In genomic region chr19:45333609-45334303, GRCh38 we compare ENCODE assay signal across 26 cellular contexts. TPM values are rescaled to one million over a fixed set of nuclear protein-coding genes. Genes with fewer than 3 reads are reported as not detected.
"Had no signal": no experiment of that assay in that cellular context is flagged by ENCODE, and none has a peak within 500 bp of the region (broad histone marks: within the 10 kb centered on the region; RNA-seq: fewer than 3 reads in every experiment).

No MANE protein-coding gene starts in this region.

- H3K27ac ChIP-seq: dorsolateral prefrontal cortex, heart left ventricle, neutrophil, right atrium auricular region, stomach, thoracic aorta, transverse colon had no signal

- ATAC-seq: esophagus mucosa, heart left ventricle, left colon, left ventricle myocardium superior had no signal

- H3K36me3 ChIP-seq: heart left ventricle, neutrophil, right atrium auricular region, stomach, thoracic aorta, transverse colon had no signal

- H3K27ac Mint-ChIP-seq: nephron had no signal

- DNase-seq: cortex of kidney; dorsolateral prefrontal cortex; effector CD8-positive, alpha-beta T cell; heart left ventricle; hippocampal formation; left colon; left ventricle myocardium superior; mesendoderm; naive B cell; posterior cingulate gyrus; small intestine; stimulated activated CD4-positive, alpha-beta T cell treated with anti-CD3 and anti-CD28 coated beads, Interleukin-12 subunit alpha, Interleukin-12 subunit beta, amount 100 ng/mL, for 4 hours; stimulated activated naive CD4-positive, alpha-beta T cell; stomach; substantia nigra; transverse colon had no signal

- H3K4me3 Mint-ChIP-seq: naive B cell, nephron had no signal

- H3K4me3 ChIP-seq: dorsolateral prefrontal cortex, heart left ventricle, right atrium auricular region, stomach, thoracic aorta, transverse colon had no signal

- H3K9me3 Mint-ChIP-seq: naive B cell, nephron had no signal

- H3K27me3 ChIP-seq: right atrium auricular region had no signal

- H3K9me3 ChIP-seq: heart left ventricle, neutrophil, right atrium auricular region, stomach, thoracic aorta, transverse colon had no signal

- H3K36me3 Mint-ChIP-seq: naive B cell had no signal

RNA-seq across cellular contexts. Expression of gene KLC3, which starts 6.8 kb away (rescaled TPM):
- total RNA-seq: glomerular endothelial cell, left colon, left ventricle myocardium superior, thoracic aorta, transverse colon had no signal
- polyA plus RNA-seq: small intestine had no signal

RNA-seq across cellular contexts. Expression of gene CKM, which starts 11.1 kb away (rescaled TPM):
- total RNA-seq: fibroblast of lung, frontal cortex, glomerular endothelial cell, kidney epithelial cell, pulmonary artery endothelial cell had no signal
- polyA plus RNA-seq: fibroblast of lung had no signal
